ENCODE assay signal across 12 cellular contexts in genomic region chr16:11582157-11582814, GRCh38. TPM values are rescaled to one million over a fixed set of nuclear protein-coding genes. Genes with fewer than 3 reads are reported as not detected.
DNase-seq lines count a peak whose midpoint lies in the region; ATAC-seq, FAIRE-seq and TF ChIP-seq lines count a peak whose summit lies in the region.
"Had no signal": no experiment of that assay in that cellular context is flagged by ENCODE, and none has a peak within 500 bp of the region (broad histone marks: within the 10 kb centered on the region; RNA-seq: fewer than 3 reads in every experiment).

No MANE protein-coding gene starts in this region.

- no peak for FAIRE-seq in astrocyte (lab: Jason Lieb, UNC)

- H3K4me3 Mint-ChIP-seq in HFFc6 (peak overlapping the region; percentile 96; the same call in 1 of the 2 replicates), astrocyte (ENCODE audit: unreplicated experiment) (peak overlapping the region; percentile 58), osteocyte (ENCODE audit: unreplicated experiment) (peak overlapping the region; percentile 42)

- peaks cover 57% of the 10 kb centered on the region for H4K20me1 ChIP-seq in astrocyte (ENCODE audit: insufficient read depth, low read length)

- peaks cover 18% of the 10 kb centered on the region for H3K4me1 ChIP-seq in astrocyte (ENCODE audit: insufficient read depth, low read length)

- no peak overlapping the region for H2AFZ ChIP-seq in astrocyte (ENCODE audit: low read depth, low read length)

- H3K4me3 ChIP-seq in GM06990 (replicated peaks; ENCODE audit: low read depth, low read length) = peak overlapping the region; percentile 91
- no peak overlapping the region for H3K4me3 ChIP-seq in astrocyte (ENCODE audit: insufficient read depth, low read depth, low read length)
- H3K4me3 ChIP-seq: gastroesophageal sphincter had no signal

- H3K27ac ChIP-seq in astrocyte (ENCODE audit: low read depth, low read length) = no peak overlapping the region

- H3K27ac Mint-ChIP-seq in HFFc6 (peak overlapping the region; percentile 70), astrocyte (ENCODE audit: unreplicated experiment) (no peak overlapping the region), osteocyte (ENCODE audit: unreplicated experiment) (peak overlapping the region; percentile 68)

- no peak for DNase-seq in GM06990 (ENCODE audit: extremely low read depth, insufficient read length)
- DNase-seq in HFFc6 = no peak
- DNase-seq in astrocyte (ENCODE audit: low read depth) = no peak
- DNase-seq in osteocyte (ENCODE audit: extremely low spot score, unreplicated experiment) = no peak
- no peak for DNase-seq in NCI-H69 (lab: John Stamatoyannopoulos, UW)
- no peak for DNase-seq in dedifferentiated amniotic fluid mesenchymal stem cell (ENCODE audit: extremely low spot score)
- DNase-seq in COR-L47 (lab: John Stamatoyannopoulos, UW) = no peak
- DNase-seq: cerebellar nuclear complex; NCI-H1048; stimulated activated CD4-positive, alpha-beta T cell treated with anti-CD3 and anti-CD28 coated beads, Interleukin-2, amount 100 ng/mL, for 24 hours had no signal

- H3K9ac ChIP-seq in astrocyte (ENCODE audit: low read length) = no peak overlapping the region

- TF ChIP-seq CTCF in GM06990 (IDR thresholded peaks at IDR 0.05; ENCODE audit: insufficient read depth, low read length, poor library complexity, severe bottlenecking) = no peak
- no peak for TF ChIP-seq CTCF in HFFc6 (IDR thresholded peaks at IDR 0.05)
- no peak for TF ChIP-seq CTCF in astrocyte (IDR thresholded peaks at IDR 0.05; ENCODE audit: insufficient read depth, low read depth, low read length)
- no peak for TF ChIP-seq CTCF in osteocyte (IDR thresholded peaks at IDR 0.05)

- H3K27me3 Mint-ChIP-seq in HFFc6 (ENCODE audit: insufficient read depth) (peaks cover 2% of the 10 kb centered on the region), astrocyte (ENCODE audit: low read depth, unreplicated experiment) (no peaks in the 10 kb centered on the region), osteocyte (ENCODE audit: unreplicated experiment) (no peaks in the 10 kb centered on the region)

- H3K36me3 ChIP-seq in GM06990 (ENCODE audit: control insufficient read depth, insufficient read depth, low read length) = peaks cover 2% of the 10 kb centered on the region
- H3K36me3 ChIP-seq in astrocyte (ENCODE audit: insufficient read depth, low read length) = no peaks in the 10 kb centered on the region
- H3K36me3 ChIP-seq: gastroesophageal sphincter had no signal

- peaks cover 5% of the 10 kb centered on the region; the same call in 1 of the 2 replicates for H3K36me3 Mint-ChIP-seq in HFFc6 (ENCODE audit: low read depth)
- H3K36me3 Mint-ChIP-seq in astrocyte (ENCODE audit: low read depth, unreplicated experiment) = peaks cover 3% of the 10 kb centered on the region
- peaks cover 11% of the 10 kb centered on the region for H3K36me3 Mint-ChIP-seq in osteocyte (ENCODE audit: unreplicated experiment)

- peak overlapping the region; percentile 54 for H3K4me2 ChIP-seq in astrocyte (ENCODE audit: low read length)

- no peaks in the 10 kb centered on the region for H3K9me3 Mint-ChIP-seq in HFFc6
- H3K9me3 Mint-ChIP-seq in astrocyte (ENCODE audit: unreplicated experiment) = no peaks in the 10 kb centered on the region
- H3K9me3 Mint-ChIP-seq in osteocyte (ENCODE audit: unreplicated experiment) = no peaks in the 10 kb centered on the region

- no peaks in the 10 kb centered on the region for H3K9me3 ChIP-seq in astrocyte (ENCODE audit: insufficient read depth, low read depth, low read length)

- ATAC-seq in HG03095 (IDR thresholded peaks at IDR 0.05; ENCODE audit: unreplicated experiment) = no peak
- ATAC-seq: gastroesophageal sphincter had no signal

- H3K79me2 ChIP-seq in astrocyte (ENCODE audit: insufficient read depth, low read length) = peaks cover 49% of the 10 kb centered on the region

- H3K4me1 Mint-ChIP-seq in HFFc6 (ENCODE audit: low read depth) (peaks cover 50% of the 10 kb centered on the region), astrocyte (ENCODE audit: low read depth, unreplicated experiment) (peaks cover 33% of the 10 kb centered on the region), osteocyte (ENCODE audit: unreplicated experiment) (peaks cover 55% of the 10 kb centered on the region)

- no peaks in the 10 kb centered on the region for H3K27me3 ChIP-seq in GM06990 (replicated peaks; ENCODE audit: control insufficient read depth, insufficient read depth, low read length)
- no peaks in the 10 kb centered on the region for H3K27me3 ChIP-seq in astrocyte (ENCODE audit: insufficient read depth, low read length)
- H3K27me3 ChIP-seq: gastroesophageal sphincter had no signal

RNA-seq across cellular contexts. Expression of gene LITAF, which starts 4.4 kb away (rescaled TPM):
- total RNA-seq in HFFc6 (2021; fragmentation: NEBNext Ultra II Directional; extraction: Animal tissue kit (Norgen Biotek cat#: 25700)) = 100 to 1,000 TPM; 114 to 143 (median 135) TPM
- total RNA-seq in astrocyte (113 and 120 TPM in 2 replicates), osteocyte (179 and 189 TPM in 2 replicates)

Comparison
In these comparisons a context has a peak if more than half of its experiments do, and no peak if none do; other contexts are left out.
1. H3K4me3 Mint-ChIP-seq: peak in every context shown above with its lines; median percentile 96 in HFFc6; 58 in astrocyte; 42 in osteocyte.